ENCODE assay signal across 8 cellular contexts in genomic region chr7:50664461-50664922, GRCh38.
A peak's percentile ranks its signal among the peaks of the same experiment; 100 is the strongest.
DNase-seq lines count a peak whose midpoint lies in the region; ATAC-seq lines count a peak whose summit lies in the region.

No MANE protein-coding gene starts in this region.

- H3K27me3 ChIP-seq in HAP-1 (ENCODE audit: low read depth), result no peaks in the 10 kb centered on the region

- peaks cover 4% of the 10 kb centered on the region for H3K36me3 ChIP-seq in HAP-1 (replicated peaks)

- H3K4me3 ChIP-seq in HAP-1, result no peak overlapping the region

- H3K9me3 ChIP-seq in HAP-1, result no peaks in the 10 kb centered on the region

- H3K4me1 ChIP-seq in HAP-1, result no peaks in the 10 kb centered on the region

- in situ Hi-C loops in HAP-1 (cut with MboI; ENCODE audit: low sequenced_read_pairs), result no loop called here

- peak; percentile 92 for DNase-seq in A172 (ENCODE audit: low spot score)
- peak; percentile 11 for DNase-seq in T-helper 22 cell (ENCODE audit: low read depth)
- DNase-seq in islet precursor cell, result peak; percentile 74
- no peak for DNase-seq in NCI-H2171 treated with DMSO at 0.1 percent for 48 hours (lab: John Stamatoyannopoulos, UW)
- no peak for DNase-seq in HAP-1 (ENCODE audit: low spot score in 2 of 2)
- no peak for DNase-seq in mesenteric fat pad (ENCODE audit: low spot score)

- ATAC-seq in GM18873 (IDR thresholded peaks at IDR 0.05; ENCODE audit: low FRiP score, unreplicated experiment) (peak; percentile 59), HG03060 (IDR thresholded peaks at IDR 0.05; ENCODE audit: low read depth, unreplicated experiment) (peak; percentile 55)

Comparison
In these comparisons a context has a peak if more than half of its experiments do, and no peak if none do; other contexts are left out.
1. DNase-seq: peak in A172 (single experiment), T-helper 22 cell (single experiment) and islet precursor cell (single experiment); none in NCI-H2171 treated with DMSO at 0.1 percent for 48 hours (single experiment), HAP-1 (0 of 2) and mesenteric fat pad (single experiment).